Comparison of ENCODE assay signal across 7 cellular contexts in genomic region chr3:195617784-195618510, GRCh38. TPM values are rescaled to one million over a fixed set of nuclear protein-coding genes. Genes with fewer than 3 reads are reported as not detected.
A peak's percentile ranks its signal among the peaks of the same experiment; 100 is the strongest.
DNase-seq lines count a peak whose midpoint lies in the region; ATAC-seq and TF ChIP-seq lines count a peak whose summit lies in the region.
"Not testable (repeated sequence)": the region's sequence is repeated elsewhere in the genome, so short reads cannot be mapped to it uniquely, and the experiment has no call there.

No MANE protein-coding gene starts in this region.

- not testable (repeated sequence) for H3K27me3 ChIP-seq in colonic mucosa, heart right ventricle, neural progenitor cell, upper lobe of left lung

- not testable (repeated sequence) for H3K9ac ChIP-seq in colonic mucosa (ENCODE audit: low read depth in 2 of 2, low read length in 2 of 2)
- peak overlapping the region; percentile 25 for H3K9ac ChIP-seq in neural progenitor cell

- not testable (repeated sequence) for H3K4me3 Mint-ChIP-seq in neural progenitor cell

- not testable (repeated sequence) for H3K36me3 ChIP-seq in colonic mucosa, heart right ventricle, neural progenitor cell, upper lobe of left lung

- H3K4me1 ChIP-seq in colonic mucosa, heart right ventricle, neural progenitor cell, upper lobe of left lung: not testable (repeated sequence)

- H3K9me3 Mint-ChIP-seq in neural progenitor cell = not testable (repeated sequence)

- not testable (repeated sequence) for H3K27ac Mint-ChIP-seq in neural progenitor cell

- not testable (repeated sequence) for H4K20me1 ChIP-seq in neural progenitor cell (ENCODE audit: low read depth)

- TF ChIP-seq POLR2A in upper lobe of left lung (IDR thresholded peaks at IDR 0.05) = not testable (repeated sequence)

- H3K9me3 ChIP-seq in colonic mucosa; heart right ventricle; neural progenitor cell (ENCODE audit: low read depth); upper lobe of left lung: not testable (repeated sequence)

- H3K27ac ChIP-seq in colonic mucosa, heart right ventricle, neural progenitor cell, upper lobe of left lung: not testable (repeated sequence)

- H3K27me3 Mint-ChIP-seq in neural progenitor cell (ENCODE audit: insufficient read depth, low read depth) = not testable (repeated sequence)

- 77 to 84% methylated on average over 21 to 24 of the region's 24 CpGs for WGBS in heart right ventricle, 2 donors
- 79 to 81% methylated on average over 22 to 24 of the region's 24 CpGs for WGBS in upper lobe of left lung, 2 donors

- not testable (repeated sequence) for H3F3A ChIP-seq in neural progenitor cell (ENCODE audit: low read depth)

- not testable (repeated sequence) for H3K4me3 ChIP-seq in colonic mucosa, heart right ventricle, neural progenitor cell, upper lobe of left lung

- DNase-seq in M059J (ENCODE audit: low read depth) = peak; percentile 14
- DNase-seq in colonic mucosa = peak; percentile 20
- DNase-seq in heart right ventricle = not testable (repeated sequence)
- peak; percentile 51 for DNase-seq in left lobe of liver (ENCODE audit: low spot score)
- peak; percentile 10 for DNase-seq in neural progenitor cell (ENCODE audit: low spot score)
- peak; percentile 44 for DNase-seq in retina
- peak in 1 of 2 donors; percentile 78 for DNase-seq in upper lobe of left lung

- not testable (repeated sequence) for H2AFZ ChIP-seq in neural progenitor cell (replicated peaks)

- H3K4me1 Mint-ChIP-seq in neural progenitor cell = not testable (repeated sequence)

- not testable (repeated sequence) for H3K36me3 Mint-ChIP-seq in neural progenitor cell

- intact Hi-C loops in colonic mucosa (cut with DNase I) = loop anchor here (5.0 kb wide), 1 partner anchor 109 kb away; no protein-coding TSS in a partner anchor
- intact Hi-C loops in heart right ventricle (cut with DNase I) = loop anchor here in 5 of 10 donors (5.0 to 10.0 kb wide), 3 partner anchors 99 to 109 kb away; partner anchors contain the start of gene MUC20 (in 1 of the 5)

- not testable (repeated sequence) for TF ChIP-seq EP300 in upper lobe of left lung (IDR thresholded peaks at IDR 0.05)

- not testable (repeated sequence) for H3K79me2 ChIP-seq in neural progenitor cell (ENCODE audit: low read depth)

- H3K4me2 ChIP-seq in neural progenitor cell = not testable (repeated sequence)

- ATAC-seq in heart right ventricle (peak in 7 of 8 donors; percentile 15 to 57 (median 29)), left lobe of liver (peak; percentile 29), upper lobe of left lung (ENCODE audit: low FRiP score in 2 of 2) (peak; percentile 29 to 44)

- TF ChIP-seq CTCF in colonic mucosa (IDR thresholded peaks at IDR 0.05); heart right ventricle (IDR thresholded peaks at IDR 0.05); neural progenitor cell (IDR thresholded peaks at IDR 0.05); upper lobe of left lung (IDR thresholded peaks at IDR 0.05): not testable (repeated sequence)

RNA-seq across cellular contexts. Expression of gene APOD, which starts 34.2 kb away (rescaled TPM):
- not detected in 2 replicates for total RNA-seq in M059J (2014; rRNA removed; shearing (Covaris generic))
- total RNA-seq in colonic mucosa (10 to 100 TPM in 1 of 2 donors, 1 to 10 TPM in 1; 7.2 to 13.1 TPM), heart right ventricle (100 to 1,000 TPM in 6 of 10 donors, 10 to 100 TPM in 4; 73.9 to 582 (median 104) TPM), left lobe of liver (0.25 TPM), neural progenitor cell (ENCODE audit: low replicate concordance) (not detected in 2 replicates), upper lobe of left lung (100 to 1,000 TPM in 2 of 6 donors, 10 to 100 TPM in 4; 29.7 to 120 (median 67.4) TPM)
- polyA plus RNA-seq in heart right ventricle = 100 to 1,000 TPM; 199 to 235 TPM
